In genomic region chr2:61727746-61728145, GRCh38 we compare ENCODE assay signal across 19 cellular contexts.
DNase-seq lines count a peak whose midpoint lies in the region; ATAC-seq and TF ChIP-seq lines count a peak whose summit lies in the region.
"Had no signal": no experiment of that assay in that cellular context is flagged by ENCODE, and none has a peak within 500 bp of the region (broad histone marks: within the 10 kb centered on the region; RNA-seq: fewer than 3 reads in every experiment).

No MANE protein-coding gene starts in this region.

- POLR2A ChIA-PET in SK-N-SH (lab: Yijun Ruan, JAX), result no interaction called here

- WGBS in SK-N-SH (ENCODE audit: low lambda C conversion rate), result 7% methylated on average over 1 of the region's 1 CpG

- H3K27me3 ChIP-seq in SK-N-SH (ENCODE audit: insufficient read depth), result no peaks in the 10 kb centered on the region
- no peaks in the 10 kb centered on the region for H3K27me3 ChIP-seq in gastrocnemius medialis
- H3K27me3 ChIP-seq: Peyer's patch had no signal

- TF ChIP-seq POLR2A in gastrocnemius medialis (IDR thresholded peaks at IDR 0.05), result no peak

- intact Hi-C loops in gastrocnemius medialis (cut with DNase I; ENCODE audit: low total_unique reads), result no loop called here

- H3K9me3 ChIP-seq in SK-N-SH (no peaks in the 10 kb centered on the region), gastrocnemius medialis (peaks cover 0 to 4% (median 0%) of the 10 kb centered on the region in 3 donors)
- H3K9me3 ChIP-seq: Peyer's patch had no signal

- no peaks in the 10 kb centered on the region for H4K20me1 ChIP-seq in SK-N-SH (ENCODE audit: insufficient read depth)

- H3K79me2 ChIP-seq in SK-N-SH (ENCODE audit: insufficient read depth), result no peaks in the 10 kb centered on the region

- H3K27ac ChIP-seq in SK-N-SH (ENCODE audit: low read depth in 2 of 2, low read length in 1 of 2) (no peak overlapping the region), gastrocnemius medialis (no peak overlapping the region)
- H3K27ac ChIP-seq: Peyer's patch had no signal

- no peak overlapping the region for H3K4me2 ChIP-seq in SK-N-SH

- no peak overlapping the region for H2AFZ ChIP-seq in SK-N-SH (ENCODE audit: low read depth)

- no peak overlapping the region for H3K4me3 ChIP-seq in GM12865 (ENCODE audit: low read depth, low read length)
- H3K4me3 ChIP-seq in SK-N-SH (ENCODE audit: low read depth in 2 of 2, low read length in 1 of 2), result no peak overlapping the region
- H3K4me3 ChIP-seq in fibroblast of villous mesenchyme (ENCODE audit: low read depth, low read length), result no peak overlapping the region
- no peak overlapping the region for H3K4me3 ChIP-seq in gastrocnemius medialis
- H3K4me3 ChIP-seq: Peyer's patch had no signal

- ATAC-seq in GM19452 (IDR thresholded peaks at IDR 0.05; ENCODE audit: unreplicated experiment) (no peak), gastrocnemius medialis (no peak), HG03565 (IDR thresholded peaks at IDR 0.05; ENCODE audit: unreplicated experiment) (no peak)
- ATAC-seq: sciatic nerve had no signal

- in situ Hi-C loops in ACHN (cut with HindIII; ENCODE audit: low pct_ligation_motif_present, low pct_unique_long_range_greater_than_20kb, low sequenced_read_pairs) (no loop called here), gastrocnemius medialis (cut with MboI; ENCODE audit: low sequenced_read_pairs in 4 of 4) (no loop called here)

- no peak for TF ChIP-seq EP300 in SK-N-SH (IDR thresholded peaks at IDR 0.05; ENCODE audit: borderline replicate concordance in 1 of 2, low read depth in 1 of 2, low read length in 1 of 2)

- DNase-seq in ACHN, result peak; percentile 13
- peak; percentile 26 for DNase-seq in GM12865 (ENCODE audit: low read depth)
- no peak for DNase-seq in SK-N-SH
- DNase-seq in fibroblast of villous mesenchyme (ENCODE audit: low read depth), result peak; percentile 10
- no peak for DNase-seq in gastrocnemius medialis
- no peak for DNase-seq in stimulated activated CD4-positive, alpha-beta T cell treated with anti-CD3 and anti-CD28 coated beads, Interleukin-4, amount 100 ng/mL, for 4 hours
- DNase-seq: activated naive CD8-positive, alpha-beta T cell treated with anti-CD3 and anti-CD28 coated beads, Interleukin-2, amount 10 ng/mL, durations not matched to agents 7 days and 5 days; activated T-cell treated with anti-CD3 and anti-CD28 coated beads, Interleukin-2, amount 50 U/mL, for 1 hour; central memory CD4-positive, alpha-beta T cell; COR-L47; hippocampal formation; mammary epithelial cell; NCI-H146; NCI-H774; Peyer's patch; stimulated activated CD4-positive, alpha-beta T cell treated with anti-CD3 and anti-CD28 coated beads, Interleukin-2, amount 100 ng/mL, for 24 hours had no signal

- TF ChIP-seq CTCF in GM12865 (IDR thresholded peaks at IDR 0.05; ENCODE audit: insufficient read depth, low read depth, low read length, missing control alignments) (no peak), SK-N-SH (IDR thresholded peaks at IDR 0.05) (no peak), fibroblast of villous mesenchyme (IDR thresholded peaks at IDR 0.05; ENCODE audit: insufficient read depth, low read depth, low read length) (no peak), gastrocnemius medialis (IDR thresholded peaks at IDR 0.05 in 4 of 5, conservative IDR thresholded peaks at IDR 0.05 in 1 of 5) (no peak)

- H3K36me3 ChIP-seq in SK-N-SH (replicated peaks in 1 of 2; ENCODE audit: control insufficient read depth in 1 of 2, insufficient read depth in 2 of 2, low read length in 1 of 2), result no peaks in the 10 kb centered on the region
- H3K36me3 ChIP-seq in gastrocnemius medialis, result no peaks in the 10 kb centered on the region
- H3K36me3 ChIP-seq: Peyer's patch had no signal

- no peaks in the 10 kb centered on the region for H3K9me2 ChIP-seq in SK-N-SH

- H3K4me1 ChIP-seq in SK-N-SH (ENCODE audit: control insufficient read depth in 1 of 2, insufficient read depth in 2 of 2, low read depth in 1 of 2, low read length in 1 of 2), result no peaks in the 10 kb centered on the region
- H3K4me1 ChIP-seq in gastrocnemius medialis, result peaks cover 14 to 23% of the 10 kb centered on the region in 2 donors
- H3K4me1 ChIP-seq: Peyer's patch had no signal

- no peak overlapping the region for H3K9ac ChIP-seq in SK-N-SH

- TF ChIP-seq RAD21 in SK-N-SH (IDR thresholded peaks at IDR 0.05; ENCODE audit: low read length), result no peak

- CTCF ChIA-PET in SK-N-SH (lab: Yijun Ruan, JAX), result no interaction called here

- no peaks in the 10 kb centered on the region for H3F3A ChIP-seq in SK-N-SH (replicated peaks; ENCODE audit: insufficient read depth)

TF ChIP-seq in SK-N-SH, 30 proteins besides CTCF, POLR2A, EP300 and RAD21:
- TF ChIP-seq YY1 (IDR thresholded peaks at IDR 0.05; ENCODE audit: low read depth) (no peak), FOSL2 (IDR thresholded peaks at IDR 0.05; ENCODE audit: borderline replicate concordance, low read depth) (peak; percentile 24; the same call in 1 of the 2 replicates), RCOR1 (IDR thresholded peaks at IDR 0.05; ENCODE audit: low read length) (no peak), ELF1 (IDR thresholded peaks at IDR 0.05) (no peak), JUND (IDR thresholded peaks at IDR 0.05) (peak; percentile 47), PBX3 (IDR thresholded peaks at IDR 0.05) (peak; percentile 62), TCF12 (IDR thresholded peaks at IDR 0.05) (peak; percentile 60)

Comparison
In these comparisons a context has a peak if more than half of its experiments do, and no peak if none do; other contexts are left out.
1. DNase-seq: peak in ACHN (single experiment), GM12865 (single experiment) and fibroblast of villous mesenchyme (single experiment); none in SK-N-SH (single experiment), gastrocnemius medialis (0 of 2) and stimulated activated CD4-positive, alpha-beta T cell treated with anti-CD3 and anti-CD28 coated beads, Interleukin-4, amount 100 ng/mL, for 4 hours (0 of 2).